ENCODE assay signal across 23 cellular contexts in genomic region chr22:27933186-27933983, GRCh38.
"Had no signal": no experiment of that assay in that cellular context is flagged by ENCODE, and none has a peak within 500 bp of the region (broad histone marks: within the 10 kb centered on the region; RNA-seq: fewer than 3 reads in every experiment).

No MANE protein-coding gene starts in this region.

- DNase-seq: activated CD4-positive, alpha-beta memory T cell treated with anti-CD3 and anti-CD28 coated beads for 36 hours; activated CD4-positive, alpha-beta T cell treated with anti-CD3 and anti-CD28 coated beads for 48 hours; activated CD4-positive, CD25-positive, alpha-beta regulatory T cell; activated naive CD4-positive, alpha-beta T cell treated with Interleukin-2 at 50 U/mL for 16 hours; activated naive CD8-positive, alpha-beta T cell treated with anti-CD3 and anti-CD28 coated beads for 36 hours; activated T-cell treated with anti-CD3 and anti-CD28 coated beads, Interleukin-2, amount 50 U/mL, for 48 hours; cerebellar nuclear complex; head of caudate nucleus; islet precursor cell; small intestine; stimulated activated CD4-positive, alpha-beta T cell treated with anti-CD3 and anti-CD28 coated beads, Interleukin-2, amount 100 ng/mL, for 24 hours; T1000; testis had no signal

- H2AFZ ChIP-seq: parathyroid adenoma had no signal

- H3K4me1 ChIP-seq: gastroesophageal sphincter, parathyroid adenoma, testis had no signal

- H3K9ac ChIP-seq: parathyroid adenoma had no signal

- H3K9me3 ChIP-seq: gastroesophageal sphincter, testis had no signal

- H3K36me3 Mint-ChIP-seq: activated CD4-positive, alpha-beta memory T cell treated with anti-CD3 and anti-CD28 coated beads for 36 hours; natural killer cell treated with Interleukin-12 subunit alpha and Interleukin-12 subunit beta and Interleukin-15 and Interleukin-18, amount 100 ng/mL, for 72 hours; stimulated activated memory B cell treated with anti-CD40 and anti-IgM and Interleukin-4, amounts not matched to agents 10 μg/mL and 1 μg/mL and 100 μg/mL, for 72 hours had no signal

- H3K4me1 Mint-ChIP-seq: activated naive CD8-positive, alpha-beta T cell treated with anti-CD3 and anti-CD28 coated beads for 36 hours; stimulated activated memory B cell treated with anti-CD40 and anti-IgM and Interleukin-4, amounts not matched to agents 10 μg/mL and 1 μg/mL and 100 μg/mL, for 72 hours had no signal

- ATAC-seq: gastroesophageal sphincter; natural killer cell treated with Interleukin-12 subunit alpha and Interleukin-12 subunit beta and Interleukin-15 and Interleukin-18, amount 100 ng/mL, for 72 hours; sciatic nerve; stimulated activated memory B cell treated with anti-CD40 and anti-IgM and Interleukin-4, amounts not matched to agents 10 μg/mL and 1 μg/mL and 100 μg/mL, for 72 hours had no signal

- H3K27ac Mint-ChIP-seq: activated CD4-positive, alpha-beta memory T cell treated with anti-CD3 and anti-CD28 coated beads for 36 hours; activated naive CD8-positive, alpha-beta T cell treated with anti-CD3 and anti-CD28 coated beads for 36 hours; natural killer cell treated with Interleukin-12 subunit alpha and Interleukin-12 subunit beta and Interleukin-15 and Interleukin-18, amount 100 ng/mL, for 72 hours; stimulated activated memory B cell treated with anti-CD40 and anti-IgM and Interleukin-4, amounts not matched to agents 10 μg/mL and 1 μg/mL and 100 μg/mL, for 72 hours; T-helper 1 cell treated with Interleukin-12 subunit alpha and Interleukin-12 subunit beta and Interleukin-4 antibody, amounts not matched to agents 30 μg/mL and 1 μg/mL, for 36 hours; type B pancreatic cell had no signal

- H3K4me3 ChIP-seq: coronary artery, gastroesophageal sphincter, testis had no signal

- H3K27me3 ChIP-seq: gastroesophageal sphincter, testis had no signal

- H3K9me3 Mint-ChIP-seq: activated CD4-positive, alpha-beta memory T cell treated with anti-CD3 and anti-CD28 coated beads for 36 hours; activated naive CD8-positive, alpha-beta T cell treated with anti-CD3 and anti-CD28 coated beads for 36 hours; natural killer cell treated with Interleukin-12 subunit alpha and Interleukin-12 subunit beta and Interleukin-15 and Interleukin-18, amount 100 ng/mL, for 72 hours; stimulated activated memory B cell treated with anti-CD40 and anti-IgM and Interleukin-4, amounts not matched to agents 10 μg/mL and 1 μg/mL and 100 μg/mL, for 72 hours; T-helper 1 cell treated with Interleukin-12 subunit alpha and Interleukin-12 subunit beta and Interleukin-4 antibody, amounts not matched to agents 30 μg/mL and 1 μg/mL, for 36 hours; type B pancreatic cell had no signal

- H3K27ac ChIP-seq: coronary artery, epithelial cell of prostate, gastroesophageal sphincter, parathyroid adenoma, testis had no signal

- H3K27me3 Mint-ChIP-seq: activated CD4-positive, alpha-beta memory T cell treated with anti-CD3 and anti-CD28 coated beads for 36 hours; activated naive CD8-positive, alpha-beta T cell treated with anti-CD3 and anti-CD28 coated beads for 36 hours; natural killer cell treated with Interleukin-12 subunit alpha and Interleukin-12 subunit beta and Interleukin-15 and Interleukin-18, amount 100 ng/mL, for 72 hours; stimulated activated memory B cell treated with anti-CD40 and anti-IgM and Interleukin-4, amounts not matched to agents 10 μg/mL and 1 μg/mL and 100 μg/mL, for 72 hours; type B pancreatic cell had no signal

- H3K4me3 Mint-ChIP-seq: activated CD4-positive, alpha-beta memory T cell treated with anti-CD3 and anti-CD28 coated beads for 36 hours; activated naive CD8-positive, alpha-beta T cell treated with anti-CD3 and anti-CD28 coated beads for 36 hours; natural killer cell treated with Interleukin-12 subunit alpha and Interleukin-12 subunit beta and Interleukin-15 and Interleukin-18, amount 100 ng/mL, for 72 hours; stimulated activated memory B cell treated with anti-CD40 and anti-IgM and Interleukin-4, amounts not matched to agents 10 μg/mL and 1 μg/mL and 100 μg/mL, for 72 hours; T-helper 1 cell treated with Interleukin-12 subunit alpha and Interleukin-12 subunit beta and Interleukin-4 antibody, amounts not matched to agents 30 μg/mL and 1 μg/mL, for 36 hours; type B pancreatic cell had no signal

- FAIRE-seq: bronchial epithelial cell, small intestine had no signal
